ENCODE assay signal across 1 cellular context in genomic region chr1:1001631-1002300, GRCh38.
TF ChIP-seq lines count a peak whose summit lies in the region.

No MANE protein-coding gene starts in this region.

TF ChIP-seq in HepG2, 621 proteins besides CTCF, POLR2A, EP300 and RAD21 (continued from another document and continues in another):
- TF ChIP-seq TERF1 (CRISPR knock-in tag; IDR thresholded peaks at IDR 0.05) (no peak), ZNF577 (CRISPR knock-in tag; IDR thresholded peaks at IDR 0.05; ENCODE audit: borderline replicate concordance, low read depth) (no peak), MXD1 (CRISPR knock-in tag; IDR thresholded peaks at IDR 0.05) (no peak), NRL (CRISPR knock-in tag; IDR thresholded peaks at IDR 0.05; ENCODE audit: borderline replicate concordance) (peak; percentile 55; the same call in 1 of the 2 replicates), HNF4G (IDR thresholded peaks at IDR 0.05; ENCODE audit: borderline replicate concordance, low read depth, low read length) (no peak), HNF4G (CRISPR knock-in tag; IDR thresholded peaks at IDR 0.05; ENCODE audit: borderline replicate concordance, low read depth) (no peak), ZNF350 (CRISPR knock-in tag; IDR thresholded peaks at IDR 0.05; ENCODE audit: borderline replicate concordance, low read depth) (no peak; the same call in 1 of the 2 replicates), ZBTB25 (CRISPR knock-in tag; IDR thresholded peaks at IDR 0.05) (peak; percentile 60; the same call in 1 of the 2 replicates), REXO4 (CRISPR knock-in tag; IDR thresholded peaks at IDR 0.05; ENCODE audit: borderline replicate concordance) (no peak; the same call in 1 of the 2 replicates), LCORL (IDR thresholded peaks at IDR 0.05) (no peak), LCORL (CRISPR knock-in tag; IDR thresholded peaks at IDR 0.05) (peak; percentile 78; the same call in 1 of the 2 replicates), ZNF646 (CRISPR knock-in tag; IDR thresholded peaks at IDR 0.05) (no peak), HNF4A (CRISPR knock-in tag; IDR thresholded peaks at IDR 0.05) (no peak), ZNF142 (CRISPR knock-in tag; IDR thresholded peaks at IDR 0.05) (no peak), ZNF101 (CRISPR knock-in tag; IDR thresholded peaks at IDR 0.05; ENCODE audit: borderline replicate concordance, low read depth) (no peak), ZNF180 (CRISPR knock-in tag; IDR thresholded peaks at IDR 0.05; ENCODE audit: borderline replicate concordance, low read depth) (no peak), ZNF746 (CRISPR knock-in tag; IDR thresholded peaks at IDR 0.05) (peak; percentile 63; the same call in 1 of the 2 replicates), BATF2 (CRISPR knock-in tag; IDR thresholded peaks at IDR 0.05) (no peak), SPEN (CRISPR knock-in tag; IDR thresholded peaks at IDR 0.05; ENCODE audit: low read depth) (peak; percentile 42; the same call in 1 of the 2 replicates), RARA (CRISPR knock-in tag; IDR thresholded peaks at IDR 0.05) (no peak), ZBED4 (CRISPR knock-in tag; IDR thresholded peaks at IDR 0.05; ENCODE audit: borderline replicate concordance) (peak; percentile 24; the same call in 1 of the 2 replicates), ADNP (CRISPR knock-in tag; IDR thresholded peaks at IDR 0.05) (no peak), TRIM24 (CRISPR knock-in tag; IDR thresholded peaks at IDR 0.05) (no peak), ZNF616 (CRISPR knock-in tag; IDR thresholded peaks at IDR 0.05; ENCODE audit: low read depth) (no peak), U2AF1 (optimal IDR thresholded peaks at IDR 0.05; ENCODE audit: low read depth, low read length) (no peak), ZNF891 (CRISPR knock-in tag; IDR thresholded peaks at IDR 0.05) (no peak), HES4 (CRISPR knock-in tag; IDR thresholded peaks at IDR 0.05; ENCODE audit: borderline replicate concordance) (no peak), JDP2 (CRISPR knock-in tag; IDR thresholded peaks at IDR 0.05; ENCODE audit: borderline replicate concordance) (no peak), CHCHD3 (CRISPR knock-in tag; IDR thresholded peaks at IDR 0.05) (no peak), NFATC3 (CRISPR knock-in tag; IDR thresholded peaks at IDR 0.05) (no peak), THAP8 (CRISPR knock-in tag; IDR thresholded peaks at IDR 0.05; ENCODE audit: borderline replicate concordance) (no peak), ZNF3 (CRISPR knock-in tag; IDR thresholded peaks at IDR 0.05) (no peak), SETDB1 (CRISPR knock-in tag; IDR thresholded peaks at IDR 0.05; ENCODE audit: borderline replicate concordance) (no peak), NFYB (CRISPR knock-in tag; IDR thresholded peaks at IDR 0.05) (no peak), GPN1 (CRISPR knock-in tag; IDR thresholded peaks at IDR 0.05; ENCODE audit: borderline replicate concordance) (no peak), ZFP36 (IDR thresholded peaks at IDR 0.05; ENCODE audit: borderline replicate concordance, low read depth, low read length, partially characterized antibody) (no peak), MEIS2 (CRISPR knock-in tag; IDR thresholded peaks at IDR 0.05) (no peak), SIX4 (CRISPR knock-in tag; IDR thresholded peaks at IDR 0.05) (no peak), HMG20A (CRISPR knock-in tag; IDR thresholded peaks at IDR 0.05; ENCODE audit: borderline replicate concordance) (no peak), ZNF556 (CRISPR knock-in tag; IDR thresholded peaks at IDR 0.05; ENCODE audit: borderline replicate concordance) (no peak), GLMP (CRISPR knock-in tag; IDR thresholded peaks at IDR 0.05; ENCODE audit: borderline replicate concordance) (no peak)
